In the genomic region with DNA sequence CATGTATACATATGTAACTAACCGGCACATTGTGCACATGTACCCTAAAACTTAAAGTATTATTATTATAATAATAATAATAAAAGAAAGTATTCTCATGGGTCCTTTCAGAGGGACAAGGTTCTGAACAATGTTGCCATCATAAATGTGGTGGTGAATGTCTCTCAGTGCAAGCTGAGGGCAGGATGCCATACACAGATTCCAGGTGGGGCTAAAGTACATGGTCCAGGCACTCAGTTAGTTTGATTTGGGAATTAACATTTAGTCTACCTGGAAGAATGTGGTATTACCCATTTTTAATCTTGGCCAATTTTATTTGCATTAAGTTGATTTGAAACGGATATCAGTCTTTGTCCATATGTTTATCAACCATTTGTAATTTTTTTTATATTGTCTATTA, we compare ENCODE assay signal across 30 cellular contexts.
"Had no signal": no experiment of that assay in that cellular context is flagged by ENCODE, and none has a peak within 500 bp of the region (broad histone marks: within the 10 kb centered on the region; RNA-seq: fewer than 3 reads in every experiment).

No MANE protein-coding gene starts in this region.

- H3K9me3 ChIP-seq: colonic mucosa, esophagus muscularis mucosa, gastroesophageal sphincter, heart left ventricle, mucosa of descending colon, neutrophil, pancreas, stomach, testis, tibial artery, upper lobe of right lung, uterus had no signal

- H3K4me3 ChIP-seq: colonic mucosa, esophagus muscularis mucosa, gastroesophageal sphincter, heart left ventricle, hepatocyte, lung, mucosa of descending colon, pancreas, stomach, testis, tibial artery, upper lobe of right lung, uterus had no signal

- H3K4me2 ChIP-seq: hepatocyte had no signal

- ATAC-seq: foreskin keratinocyte; gastroesophageal sphincter; left cardiac atrium; left ventricle myocardium superior; mucosa of descending colon; natural killer cell treated with Interleukin-12 subunit alpha and Interleukin-12 subunit beta and Interleukin-15 and Interleukin-18, amount 100 ng/mL, for 72 hours; sciatic nerve; stimulated activated effector memory CD8-positive, alpha-beta T cell treated with anti-CD3 and anti-CD28 coated beads, Interleukin-12 subunit alpha, Interleukin-12 subunit beta, amount 100 ng/mL, for 72 hours had no signal

- H3K27ac Mint-ChIP-seq: memory B cell; mesothelial cell of epicardium; natural killer cell treated with Interleukin-12 subunit alpha and Interleukin-12 subunit beta and Interleukin-15 and Interleukin-18, amount 100 ng/mL, for 72 hours; stimulated activated effector memory CD8-positive, alpha-beta T cell treated with anti-CD3 and anti-CD28 coated beads, Interleukin-12 subunit alpha, Interleukin-12 subunit beta, amount 100 ng/mL, for 72 hours had no signal

- H3K27me3 Mint-ChIP-seq: memory B cell; naive B cell; natural killer cell treated with Interleukin-12 subunit alpha and Interleukin-12 subunit beta and Interleukin-15 and Interleukin-18, amount 100 ng/mL, for 72 hours had no signal

- H3K27me3 ChIP-seq: colonic mucosa, esophagus muscularis mucosa, foreskin keratinocyte, gastroesophageal sphincter, heart left ventricle, hepatocyte, neutrophil, pancreas, stomach, testis, tibial artery, upper lobe of right lung, uterus had no signal

- H3K4me1 Mint-ChIP-seq: neural crest cell had no signal

- DNase-seq: colonic mucosa; dermis blood vessel endothelial cell; effector memory CD4-positive, alpha-beta T cell; foreskin keratinocyte; heart left ventricle; left cardiac atrium; left ventricle myocardium superior; mucosa of descending colon; naive B cell; pancreas; retina; stimulated activated CD4-positive, alpha-beta T cell treated with anti-CD3 and anti-CD28 coated beads, Interleukin-2, amount 100 ng/mL, for 24 hours; stimulated activated CD4-positive, alpha-beta T cell treated with anti-CD3 and anti-CD28 coated beads, Interleukin-4, amount 100 ng/mL, for 24 hours; stimulated activated naive CD4-positive, alpha-beta T cell treated with Interleukin-2 at 50 U/mL for 16 hours; stomach; testis; tibial artery; uterus had no signal

- H3K4me3 Mint-ChIP-seq: memory B cell; mesothelial cell of epicardium; naive B cell; natural killer cell treated with Interleukin-12 subunit alpha and Interleukin-12 subunit beta and Interleukin-15 and Interleukin-18, amount 100 ng/mL, for 72 hours; neural crest cell; stimulated activated effector memory CD8-positive, alpha-beta T cell treated with anti-CD3 and anti-CD28 coated beads, Interleukin-12 subunit alpha, Interleukin-12 subunit beta, amount 100 ng/mL, for 72 hours had no signal

- H3K36me3 Mint-ChIP-seq: memory B cell; mesothelial cell of epicardium; naive B cell; natural killer cell treated with Interleukin-12 subunit alpha and Interleukin-12 subunit beta and Interleukin-15 and Interleukin-18, amount 100 ng/mL, for 72 hours; stimulated activated effector memory CD8-positive, alpha-beta T cell treated with anti-CD3 and anti-CD28 coated beads, Interleukin-12 subunit alpha, Interleukin-12 subunit beta, amount 100 ng/mL, for 72 hours had no signal

- H3K27ac ChIP-seq: colonic mucosa, esophagus muscularis mucosa, foreskin keratinocyte, gastroesophageal sphincter, hepatocyte, stomach, testis, uterus had no signal

- H3K9me3 Mint-ChIP-seq: memory B cell; mesothelial cell of epicardium; naive B cell; natural killer cell treated with Interleukin-12 subunit alpha and Interleukin-12 subunit beta and Interleukin-15 and Interleukin-18, amount 100 ng/mL, for 72 hours; neural crest cell; stimulated activated effector memory CD8-positive, alpha-beta T cell treated with anti-CD3 and anti-CD28 coated beads, Interleukin-12 subunit alpha, Interleukin-12 subunit beta, amount 100 ng/mL, for 72 hours had no signal

- H3K4me1 ChIP-seq: foreskin keratinocyte had no signal

- H3K36me3 ChIP-seq: colonic mucosa, esophagus muscularis mucosa, gastroesophageal sphincter, heart left ventricle, neutrophil, pancreas, stomach, tibial artery, upper lobe of right lung, uterus had no signal
